6 cellular contexts compared by ENCODE assay signal in the genomic region with DNA sequence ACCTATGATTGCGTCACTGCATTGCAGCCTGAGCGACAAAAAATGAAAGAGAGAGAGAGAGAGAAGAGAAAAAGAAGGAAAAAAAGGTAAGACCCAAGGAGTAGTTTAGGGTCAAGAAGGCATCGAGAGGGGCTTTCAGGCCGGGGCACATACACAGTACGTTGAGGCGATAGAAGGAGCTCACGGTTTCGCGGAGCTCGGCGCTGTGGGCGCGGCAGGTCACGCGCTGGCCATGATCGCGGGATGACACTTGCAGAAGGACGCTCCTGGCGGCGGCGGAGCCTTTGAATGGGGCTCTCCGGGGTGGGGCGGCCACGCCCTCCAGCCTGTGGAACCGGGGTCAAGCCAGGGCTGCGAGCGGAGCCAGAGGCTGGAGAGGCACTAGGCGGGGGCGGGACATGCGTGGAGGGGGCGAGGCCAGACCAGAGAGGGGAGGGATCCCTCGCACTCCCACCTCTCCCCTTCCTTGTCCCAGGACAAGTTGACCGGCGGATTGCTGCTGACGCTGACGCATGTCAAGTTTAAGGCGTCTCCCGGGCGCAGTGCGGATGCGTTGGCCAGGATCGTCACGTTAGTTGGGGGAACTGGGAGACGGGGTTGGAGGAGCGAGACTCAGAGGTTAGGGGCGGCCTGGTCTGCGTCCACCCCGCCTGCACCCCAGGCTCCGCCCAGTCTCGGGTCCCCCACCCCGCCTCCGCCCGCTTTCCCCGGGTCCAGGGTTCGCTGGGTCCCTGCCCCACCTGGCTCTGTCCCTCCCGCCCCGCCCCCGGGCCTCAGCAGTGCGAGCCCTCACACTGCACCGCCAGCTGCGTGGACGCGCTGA. TPM values are rescaled to one million over a fixed set of nuclear protein-coding genes. Genes with fewer than 3 reads are reported as not detected.
DNase-seq lines count a peak whose midpoint lies in the region; ATAC-seq and TF ChIP-seq lines count a peak whose summit lies in the region.

No MANE protein-coding gene starts in this region.

- no peaks in the 10 kb centered on the region for H3K4me1 ChIP-seq in psoas muscle

- H3K4me3 ChIP-seq in psoas muscle: peak overlapping the region; percentile 33

- 3 to 4% (median 3%) methylated on average over 40 to 63 of the region's 63 CpGs for WGBS in psoas muscle, 3 donors

- H3K27ac ChIP-seq in psoas muscle: no peak overlapping the region

- no peaks in the 10 kb centered on the region for H3K9me3 ChIP-seq in psoas muscle

- peaks cover 6% of the 10 kb centered on the region for H3K36me3 Mint-ChIP-seq in chondrocyte (ENCODE audit: low read depth)

- peak overlapping the region; percentile 10 for H3K4me3 Mint-ChIP-seq in chondrocyte (ENCODE audit: unreplicated experiment)

- intact Hi-C loops in psoas muscle (cut with DNase I): no loop called here

- peak; percentile 35 for DNase-seq in NCI-H1105 (lab: John Stamatoyannopoulos, UW)
- no peak for DNase-seq in chondrocyte (ENCODE audit: low spot score)
- peak in 1 of 2 donors; percentile 27 for DNase-seq in psoas muscle
- DNase-seq in NCI-H1092 (lab: John Stamatoyannopoulos, UW): no peak
- DNase-seq in cerebellar nuclear complex (lab: John Stamatoyannopoulos, UW): no peak

- peaks cover 0 to 89% (median 30%) of the 10 kb centered on the region in 3 donors for H3K27me3 ChIP-seq in psoas muscle (ENCODE audit: insufficient read depth in 3 of 3, low read length in 2 of 3)

- no peaks in the 10 kb centered on the region for H3K36me3 ChIP-seq in psoas muscle (ENCODE audit: insufficient read depth in 1 of 2, low read depth in 1 of 2)

- TF ChIP-seq CTCF in chondrocyte (IDR thresholded peaks at IDR 0.05) (no peak), psoas muscle (IDR thresholded peaks at IDR 0.05) (no peak)

- H3K9me3 Mint-ChIP-seq in chondrocyte (ENCODE audit: low read depth): peaks cover 5% of the 10 kb centered on the region

- peaks cover 59% of the 10 kb centered on the region for H3K27me3 Mint-ChIP-seq in chondrocyte (ENCODE audit: low read depth)

- peaks cover 10% of the 10 kb centered on the region for H3K4me1 Mint-ChIP-seq in chondrocyte (ENCODE audit: low read depth)

- no peak overlapping the region for H3K27ac Mint-ChIP-seq in chondrocyte (ENCODE audit: unreplicated experiment)

- ATAC-seq in psoas muscle: no peak
- ATAC-seq in HG03432 (IDR thresholded peaks at IDR 0.05; ENCODE audit: unreplicated experiment): no peak

RNA-seq across cellular contexts. Expression of a gene that starts 6.9 kb away (rescaled TPM):
- total RNA-seq in chondrocyte (not detected in 3 replicates), psoas muscle (not detected)
- not detected for polyA plus RNA-seq in psoas muscle

RNA-seq across cellular contexts. Expression of a gene that starts 11.3 kb away (rescaled TPM):
- total RNA-seq in chondrocyte (0.22 TPM in 1 of 3 replicates, not detected in the others), psoas muscle (not detected)
- polyA plus RNA-seq in psoas muscle: not detected

RNA-seq across cellular contexts. Expression of a gene that starts 22.9 kb away (rescaled TPM):
- total RNA-seq in chondrocyte (31.7 to 76.4 TPM (median 66.8 TPM) in 3 replicates), psoas muscle (1 to 10 TPM in 1 of 4 donors, under 1 TPM in 3; 0.48 to 4.1 (median 0.78) TPM)
- polyA plus RNA-seq in psoas muscle: 1 to 10 TPM in 1 of 3 donors, under 1 TPM in 2; 0.48 to 2.2 (median 1.00) TPM

RNA-seq across cellular contexts. Expression of a gene that starts 32.8 kb away (rescaled TPM):
- total RNA-seq in chondrocyte: not detected in 3 replicates
- not detected for total RNA-seq in psoas muscle
- polyA plus RNA-seq in psoas muscle: not detected

RNA-seq across cellular contexts. Expression of a gene that starts 54.9 kb away (rescaled TPM):
- 4.4 to 5.0 TPM (median 4.4 TPM) in 3 replicates for total RNA-seq in chondrocyte
- 1 to 10 TPM in 3 of 4 donors, under 1 TPM in 1; 0.90 to 2.2 (median 1.5) TPM for total RNA-seq in psoas muscle
- 1 to 10 TPM in 2 of 3 donors, under 1 TPM in 1; 0.75 to 1.6 (median 1.2) TPM for polyA plus RNA-seq in psoas muscle
